In the genomic region with DNA sequence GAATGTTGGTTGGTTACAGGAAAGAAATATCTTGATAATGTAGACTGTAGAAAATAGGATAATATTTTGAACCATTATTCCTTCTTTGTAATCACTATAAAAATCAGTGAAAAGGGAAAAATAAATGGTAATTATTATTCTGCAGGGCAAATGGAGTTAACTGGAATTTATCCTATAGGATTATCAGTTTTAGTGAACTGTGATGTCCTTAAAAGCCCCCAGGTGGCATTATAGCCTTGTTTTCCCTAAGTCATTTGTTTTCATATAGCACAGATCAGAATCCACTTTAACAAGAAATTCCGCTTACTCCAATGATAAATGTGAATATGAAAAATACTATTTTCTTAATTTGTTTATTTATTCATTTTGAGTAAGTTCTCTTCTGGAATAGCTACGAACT, we compare ENCODE assay signal across 10 cellular contexts. TPM values are rescaled to one million over a fixed set of nuclear protein-coding genes. Genes with fewer than 3 reads are reported as not detected.
DNase-seq lines count a peak whose midpoint lies in the region; ATAC-seq and TF ChIP-seq lines count a peak whose summit lies in the region.
"Had no signal": no experiment of that assay in that cellular context is flagged by ENCODE, and none has a peak within 500 bp of the region (broad histone marks: within the 10 kb centered on the region; RNA-seq: fewer than 3 reads in every experiment).

No MANE protein-coding gene starts in this region.

- H3K36me3 Mint-ChIP-seq in osteocyte (ENCODE audit: unreplicated experiment): no peaks in the 10 kb centered on the region

- TF ChIP-seq CTCF in NB4 (IDR thresholded peaks at IDR 0.05; ENCODE audit: low read depth, low read length) (peak; percentile 12), osteocyte (IDR thresholded peaks at IDR 0.05) (peak; percentile 38)

- DNase-seq in NOMO-1 treated with DMSO at 0.1 percent for 48 hours (lab: John Stamatoyannopoulos, UW; ENCODE audit: unreplicated experiment): peak; percentile 15
- no peak for DNase-seq in NOMO-1 (lab: John Stamatoyannopoulos, UW; ENCODE audit: unreplicated experiment in 2 of 2)
- peak; percentile 47 for DNase-seq in NB4 (ENCODE audit: low read depth)
- DNase-seq in amniotic epithelial cell (ENCODE audit: low read depth): peak; percentile 4
- no peak for DNase-seq in osteocyte (ENCODE audit: extremely low spot score, unreplicated experiment)
- DNase-seq in HuH-7 (ENCODE audit: low spot score): no peak
- DNase-seq in T-helper 1 cell: no peak
- DNase-seq: activated gamma-delta T cell had no signal

- no peaks in the 10 kb centered on the region for H3K9me3 Mint-ChIP-seq in osteocyte (ENCODE audit: unreplicated experiment)

- ATAC-seq in HG02623 (IDR thresholded peaks at IDR 0.05; ENCODE audit: unreplicated experiment): no peak

- no peak for TF ChIP-seq POLR2A in NB4 (IDR thresholded peaks at IDR 0.05; ENCODE audit: extremely low read depth, insufficient read length)

- H3K4me1 Mint-ChIP-seq in osteocyte (ENCODE audit: unreplicated experiment): no peaks in the 10 kb centered on the region

- peaks cover 52% of the 10 kb centered on the region for H3K27me3 Mint-ChIP-seq in osteocyte (ENCODE audit: unreplicated experiment)

- no peak overlapping the region for H3K4me3 ChIP-seq in NB4 (ENCODE audit: low read depth, low read length)
- H3K4me3 ChIP-seq: BLaER1 had no signal

- H3K4me3 Mint-ChIP-seq in osteocyte (ENCODE audit: unreplicated experiment): no peak overlapping the region

- H3K27ac Mint-ChIP-seq in osteocyte (ENCODE audit: unreplicated experiment): no peak overlapping the region

RNA-seq across cellular contexts. Expression of a gene that starts 26.2 kb away (rescaled TPM):
- total RNA-seq in osteocyte: 72.1 and 74.6 TPM in 2 replicates

Comparison
In these comparisons a context has a peak if more than half of its experiments do, and no peak if none do; other contexts are left out.
1. DNase-seq: peak in NOMO-1 treated with DMSO at 0.1 percent for 48 hours (single experiment), NB4 (single experiment) and amniotic epithelial cell (single experiment); none in NOMO-1 (0 of 2), osteocyte (single experiment), HuH-7 (single experiment) and T-helper 1 cell (0 of 5).